In genomic region chr6:107219851-107220250, GRCh38 we compare ENCODE assay signal across 9 cellular contexts.
"Had no signal": no experiment of that assay in that cellular context is flagged by ENCODE, and none has a peak within 500 bp of the region (broad histone marks: within the 10 kb centered on the region; RNA-seq: fewer than 3 reads in every experiment).

No MANE protein-coding gene starts in this region.

- FAIRE-seq: H1, H54, HTR-8/SVneo, K562 had no signal

- ATAC-seq: GM23338, K562 had no signal

- H3K4me2 ChIP-seq: GM23338 had no signal

- H3K4me3 ChIP-seq: GM23338, K562 had no signal

- DNase-seq: H9, HCEC 1CT, IMR-90, KG1 had no signal

- H2AFZ ChIP-seq: GM23338 had no signal
